8 cellular contexts compared by ENCODE assay signal in genomic region chr4:8468746-8469535, GRCh38. TPM values are rescaled to one million over a fixed set of nuclear protein-coding genes. Genes with fewer than 3 reads are reported as not detected.
DNase-seq lines count a peak whose midpoint lies in the region; ATAC-seq and TF ChIP-seq lines count a peak whose summit lies in the region.

No MANE protein-coding gene starts in this region.

- no peaks in the 10 kb centered on the region for H3K36me3 Mint-ChIP-seq in Calu3 (ENCODE audit: insufficient read depth, unreplicated experiment)

- peak; percentile 82 for ATAC-seq in GM21390 (IDR thresholded peaks at IDR 0.05; ENCODE audit: unreplicated experiment)

- no TSS peak for BruUV-seq in Calu3 (replicated peaks; lab: Mats Ljungman, UMichigan)

- no peaks in the 10 kb centered on the region for H3K27me3 ChIP-seq in brain microvascular endothelial cell (replicated peaks)

- H3K4me1 Mint-ChIP-seq in Calu3 (ENCODE audit: low read depth, unreplicated experiment) = no peaks in the 10 kb centered on the region

- intact Hi-C loops in Calu3 (cut with micrococcal nuclease; ENCODE audit: unreplicated experiment) = loop anchor here (1.0 to 10.0 kb wide), 3 partner anchors 66 to 125 kb away; no protein-coding TSS in a partner anchor

- peaks cover 16% of the 10 kb centered on the region for H3K36me3 ChIP-seq in brain microvascular endothelial cell (replicated peaks)

- no peak overlapping the region for H3K27ac Mint-ChIP-seq in Calu3 (ENCODE audit: unreplicated experiment)

- TF ChIP-seq CTCF in Calu3 (IDR thresholded peaks at IDR 0.05; ENCODE audit: unreplicated experiment) = peak; percentile 62
- TF ChIP-seq CTCF in brain microvascular endothelial cell (IDR thresholded peaks at IDR 0.05; ENCODE audit: low read depth, low read length, missing control alignments) = peak; percentile 99

- CTCF ChIA-PET in Calu3 (lab: Charles Lee) = interaction anchor here (0.6 to 1.4 kb wide), 3 partner anchors 17 to 125 kb away, joined by 3 read pairs; no protein-coding TSS in a partner anchor

- H3K4me3 ChIP-seq in brain microvascular endothelial cell (ENCODE audit: low read depth, low read length) = no peak overlapping the region

- no peak overlapping the region for H3K27ac ChIP-seq in brain microvascular endothelial cell

- no peak overlapping the region for H3K4me3 Mint-ChIP-seq in Calu3 (ENCODE audit: low read depth, unreplicated experiment)

- H3K9me3 Mint-ChIP-seq in Calu3 (ENCODE audit: low read depth, unreplicated experiment) = no peaks in the 10 kb centered on the region

- peak; percentile 69 for DNase-seq in Calu3
- DNase-seq in Kasumi-1 (lab: John Stamatoyannopoulos, UW) = peak; percentile 73 to 74
- DNase-seq in T1000 (lab: John Stamatoyannopoulos, UW) = peak; percentile 58
- DNase-seq in brain microvascular endothelial cell = peak; percentile 50
- DNase-seq in inferior parietal cortex (ENCODE audit: extremely low spot score) = peak; percentile 73
- peak; percentile 35 to 44 for DNase-seq in stimulated activated CD4-positive, alpha-beta T cell treated with anti-CD3 and anti-CD28 coated beads, Interleukin-1b, Interleukin-23, amount 100 ng/mL, for 4 hours (ENCODE audit: low read depth in 2 of 2)
- DNase-seq in NK-92 (lab: John Stamatoyannopoulos, UW; ENCODE audit: unreplicated experiment) = no peak

- in situ Hi-C loops in brain microvascular endothelial cell (cut with HindIII; ENCODE audit: low pct_ligation_motif_present, low sequenced_read_pairs) = no loop called here

- H3K27me3 Mint-ChIP-seq in Calu3 (ENCODE audit: unreplicated experiment) = no peaks in the 10 kb centered on the region

RNA-seq across cellular contexts. Expression of gene TRMT44, which starts 28.4 kb away (rescaled TPM):
- 21.5 and 37.6 TPM in 2 replicates for total RNA-seq in Calu3 (2022)

RNA-seq across cellular contexts. Expression of gene ACOX3, which starts 28.4 kb away (rescaled TPM):
- 11.0 and 12.1 TPM in 2 replicates for total RNA-seq in Calu3 (2022)
